ENCODE assay signal across 1 cellular context in genomic region chr12:98503343-98503592, GRCh38.
TF ChIP-seq lines count a peak whose summit lies in the region.

No MANE protein-coding gene starts in this region.

TF ChIP-seq in HEK293, 187 proteins besides CTCF, POLR2A, EP300 and RAD21 (continued from another document):
- TF ChIP-seq ZNF792 (tag by site-specific recombination; IDR thresholded peaks at IDR 0.05), result no peak
- TF ChIP-seq ZNF621 (tag by site-specific recombination; IDR thresholded peaks at IDR 0.05), result no peak
- no peak for TF ChIP-seq ZNF548 (tag by site-specific recombination; IDR thresholded peaks at IDR 0.05)
- TF ChIP-seq ZNF354C (tag by site-specific recombination; IDR thresholded peaks at IDR 0.05; ENCODE audit: borderline replicate concordance, low read depth), result no peak
- no peak for TF ChIP-seq ZNF791 (tag by site-specific recombination; IDR thresholded peaks at IDR 0.05)
- TF ChIP-seq MZF1 (tag by site-specific recombination; IDR thresholded peaks at IDR 0.05; ENCODE audit: borderline replicate concordance), result no peak
- no peak for TF ChIP-seq GLI4 (tag by site-specific recombination; IDR thresholded peaks at IDR 0.05)
- 0 out of 2 replicates have a peak, but pooled peaks have one; percentile 61 for TF ChIP-seq YY2 (tag by site-specific recombination; IDR thresholded peaks at IDR 0.05)
- no peak for TF ChIP-seq ZBTB26 (tag by site-specific recombination; optimal IDR thresholded peaks at IDR 0.05)
- no peak for TF ChIP-seq EGR2 (tag by site-specific recombination; IDR thresholded peaks at IDR 0.05; ENCODE audit: low read depth)
- TF ChIP-seq ZNF596 (tag by site-specific recombination; IDR thresholded peaks at IDR 0.05), result no peak
- TF ChIP-seq ZNF169 (tag by site-specific recombination; IDR thresholded peaks at IDR 0.05), result no peak
- no peak for TF ChIP-seq HOXD13 (CRISPR knock-in tag; IDR thresholded peaks at IDR 0.05; ENCODE audit: borderline replicate concordance)
- no peak for TF ChIP-seq ZNF514 (tag by site-specific recombination; IDR thresholded peaks at IDR 0.05)
- no peak for TF ChIP-seq PRDM4 (tag by site-specific recombination; IDR thresholded peaks at IDR 0.05)
- TF ChIP-seq TCF7L2 (IDR thresholded peaks at IDR 0.05; ENCODE audit: borderline replicate concordance, low read depth, low read length), result no peak
- no peak; the same call in 1 of the 2 replicates for TF ChIP-seq ZNF394 (tag by site-specific recombination; IDR thresholded peaks at IDR 0.05; ENCODE audit: borderline replicate concordance)
- no peak for TF ChIP-seq ZNF121 (tag by site-specific recombination; IDR thresholded peaks at IDR 0.05)
- TF ChIP-seq ZIC2 (tag by site-specific recombination; IDR thresholded peaks at IDR 0.05), result no peak; the same call in 1 of the 2 replicates
- TF ChIP-seq ZNF223 (tag by site-specific recombination; IDR thresholded peaks at IDR 0.05), result no peak
- TF ChIP-seq ZNF18 (tag by site-specific recombination; IDR thresholded peaks at IDR 0.05), result no peak
- TF ChIP-seq ZNF280D (tag by site-specific recombination; IDR thresholded peaks at IDR 0.05), result no peak
- TF ChIP-seq ZNF488 (tag by site-specific recombination; IDR thresholded peaks at IDR 0.05), result no peak
- TF ChIP-seq ZFP41 (tag by site-specific recombination; IDR thresholded peaks at IDR 0.05; ENCODE audit: borderline replicate concordance), result no peak
- TF ChIP-seq ZNF391 (tag by site-specific recombination; IDR thresholded peaks at IDR 0.05; ENCODE audit: borderline replicate concordance, low read depth), result no peak
- TF ChIP-seq ZNF148 (tag by site-specific recombination; IDR thresholded peaks at IDR 0.05; ENCODE audit: borderline replicate concordance), result no peak
- no peak for TF ChIP-seq ZNF701 (tag by site-specific recombination; IDR thresholded peaks at IDR 0.05)
- peak; percentile 90; the same call in 1 of the 2 replicates for TF ChIP-seq ZFP37 (tag by site-specific recombination; IDR thresholded peaks at IDR 0.05)
- TF ChIP-seq KLF8 (tag by site-specific recombination; IDR thresholded peaks at IDR 0.05), result no peak
- TF ChIP-seq REPIN1 (tag by site-specific recombination; IDR thresholded peaks at IDR 0.05; ENCODE audit: low read depth), result no peak
- TF ChIP-seq ZNF768 (tag by site-specific recombination; IDR thresholded peaks at IDR 0.05), result no peak
